Comparison of ENCODE assay signal across 15 cellular contexts in genomic region chr10:17061418-17061817, GRCh38.
DNase-seq lines count a peak whose midpoint lies in the region; TF ChIP-seq lines count a peak whose summit lies in the region.
"Had no signal": no experiment of that assay in that cellular context is flagged by ENCODE, and none has a peak within 500 bp of the region (broad histone marks: within the 10 kb centered on the region; RNA-seq: fewer than 3 reads in every experiment).

No MANE protein-coding gene starts in this region.

- H3K36me3 Mint-ChIP-seq in endodermal cell (ENCODE audit: low read depth) (no peaks in the 10 kb centered on the region), osteocyte (ENCODE audit: unreplicated experiment) (no peaks in the 10 kb centered on the region)

- H3K9me3 Mint-ChIP-seq in endodermal cell (no peaks in the 10 kb centered on the region), osteocyte (ENCODE audit: unreplicated experiment) (no peaks in the 10 kb centered on the region)
- H3K9me3 Mint-ChIP-seq: activated T-helper 2 cell treated with anti-CD3 and anti-CD28 coated beads, Interferon-gamma antibody, Interleukin-2, Interleukin-4, amounts not matched to agents 10 μg/mL and 5 μg/mL and 100 μg/mL, durations not matched to agents 14 hours and 24 hours and 36 hours; stimulated activated naive CD8-positive, alpha-beta T cell treated with anti-CD3 and anti-CD28 coated beads, Interleukin-15, Interleukin-2, amounts not matched to agents 100 ng/mL and 50 ng/mL, for 24 hours had no signal

- H3K27me3 ChIP-seq in SJCRH30 (no peaks in the 10 kb centered on the region), endodermal cell (ENCODE audit: control insufficient read depth, insufficient read depth, low read length, poor library complexity, severe bottlenecking) (no peaks in the 10 kb centered on the region), sigmoid colon (no peaks in the 10 kb centered on the region)
- H3K27me3 ChIP-seq: esophagus muscularis mucosa had no signal

- TF ChIP-seq CTCF in endodermal cell (conservative IDR thresholded peaks at IDR 0.05) (no peak), osteocyte (IDR thresholded peaks at IDR 0.05) (no peak), sigmoid colon (IDR thresholded peaks at IDR 0.05) (no peak)

- TF ChIP-seq EP300 in sigmoid colon (IDR thresholded peaks at IDR 0.05): no peak

- no peak overlapping the region for H3K4me3 ChIP-seq in SJCRH30
- H3K4me3 ChIP-seq in endodermal cell (ENCODE audit: low read length): no peak overlapping the region
- H3K4me3 ChIP-seq in sigmoid colon: no peak overlapping the region
- H3K4me3 ChIP-seq: esophagus muscularis mucosa had no signal

- no peaks in the 10 kb centered on the region for H3K36me3 ChIP-seq in SJCRH30
- H3K36me3 ChIP-seq in endodermal cell (ENCODE audit: control insufficient read depth, insufficient read depth, low read length): no peaks in the 10 kb centered on the region
- H3K36me3 ChIP-seq in sigmoid colon: no peaks in the 10 kb centered on the region
- H3K36me3 ChIP-seq: esophagus muscularis mucosa had no signal

- no peaks in the 10 kb centered on the region for H3K27me3 Mint-ChIP-seq in endodermal cell (ENCODE audit: insufficient read depth)
- H3K27me3 Mint-ChIP-seq in osteocyte (ENCODE audit: unreplicated experiment): no peaks in the 10 kb centered on the region
- H3K27me3 Mint-ChIP-seq: stimulated activated naive CD8-positive, alpha-beta T cell treated with anti-CD3 and anti-CD28 coated beads, Interleukin-15, Interleukin-2, amounts not matched to agents 100 ng/mL and 50 ng/mL, for 24 hours had no signal

- TF ChIP-seq POLR2A in sigmoid colon (IDR thresholded peaks at IDR 0.05): no peak

- intact Hi-C loops in sigmoid colon (cut with DNase I): no loop called here

- H3K4me1 ChIP-seq in SJCRH30 (peaks cover 48% of the 10 kb centered on the region), endodermal cell (ENCODE audit: control insufficient read depth, insufficient read depth, low read length) (no peaks in the 10 kb centered on the region), sigmoid colon (peaks cover 0 to 13% (median 7%) of the 10 kb centered on the region in 4 donors)

- H3K4me1 Mint-ChIP-seq in endodermal cell (peaks cover 19% of the 10 kb centered on the region), osteocyte (ENCODE audit: unreplicated experiment) (peaks cover 73% of the 10 kb centered on the region)

- H3K4me3 Mint-ChIP-seq in endodermal cell: no peak overlapping the region
- H3K4me3 Mint-ChIP-seq in osteocyte (ENCODE audit: unreplicated experiment): no peak overlapping the region
- H3K4me3 Mint-ChIP-seq: stimulated activated naive CD8-positive, alpha-beta T cell treated with anti-CD3 and anti-CD28 coated beads, Interleukin-15, Interleukin-2, amounts not matched to agents 100 ng/mL and 50 ng/mL, for 24 hours had no signal

- H3K9me3 ChIP-seq in SJCRH30 (replicated peaks) (no peaks in the 10 kb centered on the region), endodermal cell (ENCODE audit: control insufficient read depth, low read length) (no peaks in the 10 kb centered on the region), sigmoid colon (no peaks in the 10 kb centered on the region)
- H3K9me3 ChIP-seq: esophagus muscularis mucosa had no signal

- H3K9ac ChIP-seq in endodermal cell (ENCODE audit: extremely low read depth, low read length, poor library complexity, severe bottlenecking): no peak overlapping the region

- peak overlapping the region; percentile 37 for H3K27ac Mint-ChIP-seq in endodermal cell
- peak overlapping the region; percentile 92 for H3K27ac Mint-ChIP-seq in osteocyte (ENCODE audit: unreplicated experiment)
- H3K27ac Mint-ChIP-seq: activated T-helper 2 cell treated with anti-CD3 and anti-CD28 coated beads, Interferon-gamma antibody, Interleukin-2, Interleukin-4, amounts not matched to agents 10 μg/mL and 5 μg/mL and 100 μg/mL, durations not matched to agents 14 hours and 24 hours and 36 hours; stimulated activated naive CD8-positive, alpha-beta T cell treated with anti-CD3 and anti-CD28 coated beads, Interleukin-15, Interleukin-2, amounts not matched to agents 100 ng/mL and 50 ng/mL, for 24 hours had no signal

- WGBS in endodermal cell (ENCODE audit: insufficient coverage in 1 of 2, insufficient read length in 1 of 2), 2 experiments: 88 to 97% methylated on average over 1 to 2 of the region's 2 CpGs
- WGBS in sigmoid colon, 2 donors: 86% methylated on average over 2 of the region's 2 CpGs

- H3K27ac ChIP-seq in SJCRH30 (peak overlapping the region; percentile 92), endodermal cell (ENCODE audit: low read depth, low read length) (no peak overlapping the region), sigmoid colon (peak overlapping the region in 1 of 4 donors; percentile 62)
- H3K27ac ChIP-seq: C4-2B had no signal

- peak; percentile 53 for DNase-seq in ELR (ENCODE audit: low read depth)
- no peak for DNase-seq in SJCRH30
- no peak for DNase-seq in endodermal cell
- no peak for DNase-seq in osteocyte (ENCODE audit: extremely low spot score, unreplicated experiment)
- no peak for DNase-seq in NK-92 treated with Interleukin-12 subunit alpha and Interleukin-12 subunit beta, amount 100 ng/mL, for 24 hours (lab: John Stamatoyannopoulos, UW)
- DNase-seq in OCI-M2 (lab: John Stamatoyannopoulos, UW; ENCODE audit: unreplicated experiment): no peak
- no peak for DNase-seq in sigmoid colon
- no peak for DNase-seq in GDM1 (lab: John Stamatoyannopoulos, UW)
- DNase-seq: activated CD4-positive, CD25-positive, alpha-beta regulatory T cell; KG1; NCI-H187 treated with DMSO at 0.1 percent for 48 hours had no signal
